1 cellular context compared by ENCODE assay signal in the genomic region with DNA sequence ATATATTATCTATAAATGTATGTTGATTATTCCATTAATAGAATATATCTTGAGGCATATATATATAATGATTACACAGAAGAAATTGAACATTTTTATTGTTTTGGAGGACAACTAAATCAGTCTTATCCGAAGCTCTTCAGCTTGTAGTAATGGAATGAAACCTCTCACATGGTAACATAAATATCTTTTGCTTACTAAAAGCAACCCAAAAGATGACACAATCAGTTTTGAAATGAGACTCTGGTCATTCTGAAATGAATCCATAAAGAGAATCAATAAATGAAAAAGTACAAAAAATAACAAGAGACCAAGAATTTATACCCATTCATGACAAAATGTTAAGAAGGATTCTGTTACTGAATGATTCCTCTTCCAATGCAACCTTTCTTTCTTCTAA.
TF ChIP-seq lines count a peak whose summit lies in the region.

No MANE protein-coding gene starts in this region.

TF ChIP-seq in GM23338, 12 proteins besides CTCF, POLR2A, EP300 and RAD21 (continued from another document):
- TF ChIP-seq, protein P1, sequence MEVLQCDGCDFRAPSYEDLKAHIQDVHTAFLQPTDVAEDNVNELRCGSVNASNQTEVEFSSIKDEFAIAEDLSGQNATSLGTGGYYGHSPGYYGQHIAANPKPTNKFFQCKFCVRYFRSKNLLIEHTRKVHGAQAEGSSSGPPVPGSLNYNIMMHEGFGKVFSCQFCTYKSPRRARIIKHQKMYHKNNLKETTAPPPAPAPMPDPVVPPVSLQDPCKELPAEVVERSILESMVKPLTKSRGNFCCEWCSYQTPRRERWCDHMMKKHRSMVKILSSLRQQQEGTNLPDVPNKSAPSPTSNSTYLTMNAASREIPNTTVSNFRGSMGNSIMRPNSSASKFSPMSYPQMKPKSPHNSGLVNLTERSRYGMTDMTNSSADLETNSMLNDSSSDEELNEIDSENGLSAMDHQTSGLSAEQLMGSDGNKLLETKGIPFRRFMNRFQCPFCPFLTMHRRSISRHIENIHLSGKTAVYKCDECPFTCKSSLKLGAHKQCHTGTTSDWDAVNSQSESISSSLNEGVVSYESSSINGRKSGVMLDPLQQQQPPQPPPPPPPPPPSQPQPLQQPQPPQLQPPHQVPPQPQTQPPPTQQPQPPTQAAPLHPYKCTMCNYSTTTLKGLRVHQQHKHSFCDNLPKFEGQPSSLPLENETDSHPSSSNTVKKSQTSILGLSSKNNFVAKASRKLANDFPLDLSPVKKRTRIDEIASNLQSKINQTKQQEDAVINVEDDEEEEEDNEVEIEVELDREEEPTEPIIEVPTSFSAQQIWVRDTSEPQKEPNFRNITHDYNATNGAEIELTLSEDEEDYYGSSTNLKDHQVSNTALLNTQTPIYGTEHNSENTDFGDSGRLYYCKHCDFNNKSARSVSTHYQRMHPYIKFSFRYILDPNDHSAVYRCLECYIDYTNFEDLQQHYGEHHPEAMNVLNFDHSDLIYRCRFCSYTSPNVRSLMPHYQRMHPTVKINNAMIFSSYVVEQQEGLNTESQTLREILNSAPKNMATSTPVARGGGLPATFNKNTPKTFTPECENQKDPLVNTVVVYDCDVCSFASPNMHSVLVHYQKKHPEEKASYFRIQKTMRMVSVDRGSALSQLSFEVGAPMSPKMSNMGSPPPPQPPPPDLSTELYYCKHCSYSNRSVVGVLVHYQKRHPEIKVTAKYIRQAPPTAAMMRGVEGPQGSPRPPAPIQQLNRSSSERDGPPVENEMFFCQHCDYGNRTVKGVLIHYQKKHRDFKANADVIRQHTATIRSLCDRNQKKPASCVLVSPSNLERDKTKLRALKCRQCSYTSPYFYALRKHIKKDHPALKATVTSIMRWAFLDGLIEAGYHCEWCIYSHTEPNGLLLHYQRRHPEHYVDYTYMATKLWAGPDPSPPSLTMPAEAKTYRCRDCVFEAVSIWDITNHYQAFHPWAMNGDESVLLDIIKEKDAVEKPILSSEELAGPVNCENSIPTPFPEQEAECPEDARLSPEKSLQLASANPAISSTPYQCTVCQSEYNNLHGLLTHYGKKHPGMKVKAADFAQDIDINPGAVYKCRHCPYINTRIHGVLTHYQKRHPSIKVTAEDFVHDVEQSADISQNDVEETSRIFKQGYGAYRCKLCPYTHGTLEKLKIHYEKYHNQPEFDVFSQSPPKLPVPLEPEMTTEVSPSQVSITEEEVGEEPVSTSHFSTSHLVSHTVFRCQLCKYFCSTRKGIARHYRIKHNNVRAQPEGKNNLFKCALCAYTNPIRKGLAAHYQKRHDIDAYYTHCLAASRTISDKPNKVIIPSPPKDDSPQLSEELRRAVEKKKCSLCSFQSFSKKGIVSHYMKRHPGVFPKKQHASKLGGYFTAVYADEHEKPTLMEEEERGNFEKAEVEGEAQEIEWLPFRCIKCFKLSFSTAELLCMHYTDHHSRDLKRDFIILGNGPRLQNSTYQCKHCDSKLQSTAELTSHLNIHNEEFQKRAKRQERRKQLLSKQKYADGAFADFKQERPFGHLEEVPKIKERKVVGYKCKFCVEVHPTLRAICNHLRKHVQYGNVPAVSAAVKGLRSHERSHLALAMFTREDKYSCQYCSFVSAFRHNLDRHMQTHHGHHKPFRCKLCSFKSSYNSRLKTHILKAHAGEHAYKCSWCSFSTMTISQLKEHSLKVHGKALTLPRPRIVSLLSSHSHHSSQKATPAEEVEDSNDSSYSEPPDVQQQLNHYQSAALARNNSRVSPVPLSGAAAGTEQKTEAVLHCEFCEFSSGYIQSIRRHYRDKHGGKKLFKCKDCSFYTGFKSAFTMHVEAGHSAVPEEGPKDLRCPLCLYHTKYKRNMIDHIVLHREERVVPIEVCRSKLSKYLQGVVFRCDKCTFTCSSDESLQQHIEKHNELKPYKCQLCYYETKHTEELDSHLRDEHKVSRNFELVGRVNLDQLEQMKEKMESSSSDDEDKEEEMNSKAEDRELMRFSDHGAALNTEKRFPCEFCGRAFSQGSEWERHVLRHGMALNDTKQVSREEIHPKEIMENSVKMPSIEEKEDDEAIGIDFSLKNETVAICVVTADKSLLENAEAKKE (CRISPR knock-in tag; IDR thresholded peaks at IDR 0.05): no peak
- TF ChIP-seq JUNB (IDR thresholded peaks at IDR 0.05; ENCODE audit: unreplicated experiment): no peak
- no peak for TF ChIP-seq NANOG (IDR thresholded peaks at IDR 0.05; ENCODE audit: borderline replicate concordance)
